In genomic region chr22:21641795-21642583, GRCh38 we compare ENCODE assay signal across 8 cellular contexts. TPM values are rescaled to one million over a fixed set of nuclear protein-coding genes. Genes with fewer than 3 reads are reported as not detected.
DNase-seq lines count a peak whose midpoint lies in the region; ATAC-seq and TF ChIP-seq lines count a peak whose summit lies in the region.

SDF2L1 (plus strand) TSS chr22:21642302; CDS start chr22:21642337, 35 bp downstream.

- H3K79me2 ChIP-seq in hepatocyte, result peaks cover 3% of the 10 kb centered on the region

- peaks cover 4% of the 10 kb centered on the region for H4K20me1 ChIP-seq in hepatocyte (ENCODE audit: insufficient read depth, poor library complexity, severe bottlenecking)

- WGBS in hepatocyte (ENCODE audit: low lambda C conversion rate, missing lambda C conversion rate), result 2% methylated on average over 71 of the region's 76 CpGs

- peak within 1 kb of the TSS; percentile 22 for H3K4me3 ChIP-seq in hepatocyte

- H3K27ac ChIP-seq in 22Rv1, result peak within 1 kb of the TSS; percentile 81
- peak within 1 kb of the TSS; percentile 70 for H3K27ac ChIP-seq in hepatocyte

- TF ChIP-seq CTCF in 22Rv1 (IDR thresholded peaks at IDR 0.05) (peak; percentile 48), hepatocyte (IDR thresholded peaks at IDR 0.05; ENCODE audit: poor library complexity) (peak; percentile 7)

- ATAC-seq in GM18519 (IDR thresholded peaks at IDR 0.05; ENCODE audit: low FRiP score, unreplicated experiment) (peak; percentile 85), HG03045 (IDR thresholded peaks at IDR 0.05; ENCODE audit: unreplicated experiment) (peak; percentile 95)

- no peaks in the 10 kb centered on the region for H3K36me3 ChIP-seq in hepatocyte (replicated peaks; ENCODE audit: insufficient read depth, low read depth)

- no peaks in the 10 kb centered on the region for H3K9me2 ChIP-seq in hepatocyte (replicated peaks; ENCODE audit: insufficient read depth)

- peak; percentile 73 for DNase-seq in NCI-H2081 treated with DMSO at 0.1 percent for 48 hours (lab: John Stamatoyannopoulos, UW)
- DNase-seq in T1000 (lab: John Stamatoyannopoulos, UW), result peak; percentile 94
- peak; percentile 100 for DNase-seq in astrocyte of the hippocampus (ENCODE audit: low read depth, low spot score)
- DNase-seq in hepatocyte (ENCODE audit: low spot score), result peak; percentile 99
- peak; percentile 94 for DNase-seq in renal cortical epithelial cell (ENCODE audit: low read depth)

- H3K27me3 ChIP-seq in hepatocyte, result no peaks in the 10 kb centered on the region

- H3K9me3 ChIP-seq in hepatocyte (ENCODE audit: low read depth), result no peaks in the 10 kb centered on the region

- peak within 1 kb of the TSS; percentile 93 for H3K4me2 ChIP-seq in hepatocyte

- H2AFZ ChIP-seq in hepatocyte, result peak within 1 kb of the TSS; percentile 80

- peaks cover 5% of the 10 kb centered on the region for H3K4me1 ChIP-seq in hepatocyte (ENCODE audit: insufficient read depth)

RNA-seq across cellular contexts. Expression of gene SDF2L1, which starts in this region (rescaled TPM):
- total RNA-seq in hepatocyte, result 38.2 and 48.2 TPM in 2 replicates
- 119 and 139 TPM in 2 replicates for polyA plus RNA-seq in hepatocyte
- total RNA-seq in renal cortical epithelial cell, result 17.0 and 43.9 TPM in 2 replicates

Comparison
In these comparisons a context has a peak if more than half of its experiments do, and no peak if none do; other contexts are left out.
1. Peak in every context shown above with its lines: DNase-seq, ATAC-seq, H3K4me3 ChIP-seq and H3K27ac ChIP-seq.